Comparison of ENCODE assay signal across 6 cellular contexts in genomic region chr11:20253796-20254195, GRCh38.
"Had no signal": no experiment of that assay in that cellular context is flagged by ENCODE, and none has a peak within 500 bp of the region (broad histone marks: within the 10 kb centered on the region; RNA-seq: fewer than 3 reads in every experiment).

No MANE protein-coding gene starts in this region.

- H3K27ac Mint-ChIP-seq: IgD-negative memory B cell had no signal

- H3K4me1 Mint-ChIP-seq: IgD-negative memory B cell had no signal

- H3K4me3 Mint-ChIP-seq: IgD-negative memory B cell had no signal

- H3K36me3 Mint-ChIP-seq: IgD-negative memory B cell had no signal

- DNase-seq: IMR-90, KBM-7 had no signal

- H3K27ac ChIP-seq: HL-60 had no signal

- H3K4me3 ChIP-seq: K562 had no signal

- ATAC-seq: HepG2, K562 had no signal
